ENCODE assay signal across 8 cellular contexts in the genomic region with DNA sequence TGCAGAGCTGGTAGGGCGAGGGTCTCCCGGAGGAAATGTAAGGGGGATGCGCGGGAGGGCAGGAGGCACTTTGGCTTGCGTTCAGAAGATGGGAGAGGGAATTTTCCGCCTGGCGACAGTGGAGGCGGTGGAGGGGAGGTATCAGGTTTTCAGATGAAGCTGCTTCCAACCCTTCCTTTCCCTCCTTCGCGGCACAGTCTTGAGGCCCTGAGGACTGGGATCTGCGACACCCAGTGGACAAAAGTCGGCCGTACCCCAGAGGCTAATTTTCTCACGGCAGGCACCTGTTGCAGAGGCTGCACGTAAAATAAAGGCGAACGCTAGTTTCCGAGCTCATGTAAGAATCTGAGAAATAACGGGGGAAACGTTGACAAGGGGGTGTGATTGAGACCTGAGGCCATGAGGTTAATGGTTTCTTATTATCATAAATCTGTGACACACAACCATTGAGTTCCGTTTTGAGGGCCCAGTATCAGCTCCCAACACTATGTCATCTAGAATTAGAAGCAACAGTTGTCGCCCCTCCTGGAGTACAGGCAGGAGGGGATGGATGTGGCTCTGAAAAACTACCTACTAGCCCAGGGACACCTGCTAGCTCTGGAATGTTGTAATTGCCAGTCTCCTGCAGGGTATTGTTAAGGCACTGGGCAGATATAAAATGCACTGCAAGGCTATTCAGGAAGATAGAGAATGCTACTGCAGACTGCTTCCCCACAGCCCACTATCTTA. TPM values are rescaled to one million over a fixed set of nuclear protein-coding genes. Genes with fewer than 3 reads are reported as not detected.
DNase-seq lines count a peak whose midpoint lies in the region; ATAC-seq and TF ChIP-seq lines count a peak whose summit lies in the region.

No MANE protein-coding gene starts in this region.

- DNase-seq in CD4-positive, alpha-beta T cell: peak in 9 of 10 experiments; percentile 34 to 53 (median 43)
- peak in 1 of 2 experiments; percentile 33 for DNase-seq in HL-60 (ENCODE audit: low read depth in 1 of 2, low spot score in 1 of 2)
- DNase-seq in activated T-helper 2 cell treated with anti-CD3 and anti-CD28 coated beads, Interferon-gamma antibody, Interleukin-2, Interleukin-4, amounts not matched to agents 10 μg/mL and 5 μg/mL and 100 μg/mL, durations not matched to agents 14 hours and 24 hours and 36 hours (ENCODE audit: low spot score): peak; percentile 26
- DNase-seq in foreskin fibroblast: peak; percentile 37 to 70
- DNase-seq in neural progenitor cell (ENCODE audit: low spot score): peak; percentile 80
- DNase-seq in tibial nerve (ENCODE audit: low spot score in 2 of 2): peak in 1 of 2 donors; percentile 12

- intact Hi-C loops in CD4-positive, alpha-beta T cell (cut with DNase I, micrococcal nuclease): loop anchor here in 1 of 2 experiments (1.0 to 5.0 kb wide), 2 partner anchors 15 to 44 kb away; partner anchors contain the start of gene SLC25A53
- intact Hi-C loops in activated T-helper 2 cell treated with anti-CD3 and anti-CD28 coated beads, Interferon-gamma antibody, Interleukin-2, Interleukin-4, amounts not matched to agents 10 μg/mL and 5 μg/mL and 100 μg/mL, durations not matched to agents 14 hours and 24 hours and 36 hours (cut with micrococcal nuclease): loop anchor here (2.0 kb wide), 1 partner anchor 15 kb away; no protein-coding TSS in a partner anchor

- CTCF ChIA-PET in CD4-positive, alpha-beta T cell (lab: Charles Lee): interaction anchor here (0.8 to 1.8 kb wide), 4 partner anchors 9 to 44 kb away, joined by 3 to 14 read pairs (median 4); partner anchors contain the start of gene SLC25A53

- no peak overlapping the region for H3K4me3 ChIP-seq in HL-60 (replicated peaks; ENCODE audit: insufficient read depth, low read length)
- peak overlapping the region; percentile 82 for H3K4me3 ChIP-seq in OCI-LY3 (ENCODE audit: low read length)
- H3K4me3 ChIP-seq in foreskin fibroblast (ENCODE audit: low read depth in 1 of 2, low read length in 2 of 2): peak overlapping the region; percentile 58 to 63
- peak overlapping the region; percentile 63 for H3K4me3 ChIP-seq in neural progenitor cell
- peak overlapping the region; percentile 39 to 71 (median 58) for H3K4me3 ChIP-seq in tibial nerve

- no peaks in the 10 kb centered on the region for H3K9me3 Mint-ChIP-seq in CD4-positive, alpha-beta T cell
- no peaks in the 10 kb centered on the region for H3K9me3 Mint-ChIP-seq in activated T-helper 2 cell treated with anti-CD3 and anti-CD28 coated beads, Interferon-gamma antibody, Interleukin-2, Interleukin-4, amounts not matched to agents 10 μg/mL and 5 μg/mL and 100 μg/mL, durations not matched to agents 14 hours and 24 hours and 36 hours
- H3K9me3 Mint-ChIP-seq in neural progenitor cell: no peaks in the 10 kb centered on the region

- no peaks in the 10 kb centered on the region for H3K27me3 ChIP-seq in CD4-positive, alpha-beta T cell (ENCODE audit: control insufficient read depth, insufficient read depth, low read length)
- H3K27me3 ChIP-seq in HL-60 (ENCODE audit: insufficient read depth, poor library complexity, severe bottlenecking) (peaks cover 13% of the 10 kb centered on the region), OCI-LY3 (ENCODE audit: low read depth, low read length) (no peaks in the 10 kb centered on the region), neural progenitor cell (no peaks in the 10 kb centered on the region), tibial nerve (peaks cover 0 to 11% of the 10 kb centered on the region in 2 donors)

- no peaks in the 10 kb centered on the region for H3K27me3 Mint-ChIP-seq in CD4-positive, alpha-beta T cell
- H3K27me3 Mint-ChIP-seq in activated T-helper 2 cell treated with anti-CD3 and anti-CD28 coated beads, Interferon-gamma antibody, Interleukin-2, Interleukin-4, amounts not matched to agents 10 μg/mL and 5 μg/mL and 100 μg/mL, durations not matched to agents 14 hours and 24 hours and 36 hours (ENCODE audit: low read depth): peaks cover 14% of the 10 kb centered on the region
- peaks cover 3% of the 10 kb centered on the region for H3K27me3 Mint-ChIP-seq in neural progenitor cell (ENCODE audit: insufficient read depth, low read depth)

- 0 out of 2 replicates have a peak overlapping the region, but pooled peaks have one; percentile 47 for H2AFZ ChIP-seq in OCI-LY3 (ENCODE audit: low read depth, low read length)
- peak overlapping the region; percentile 68 for H2AFZ ChIP-seq in neural progenitor cell (replicated peaks)

- H3K79me2 ChIP-seq in OCI-LY3 (ENCODE audit: low read length) (no peaks in the 10 kb centered on the region), neural progenitor cell (ENCODE audit: low read depth) (no peaks in the 10 kb centered on the region)

- peaks cover 29% of the 10 kb centered on the region for H3K4me1 ChIP-seq in OCI-LY3 (ENCODE audit: low read length)
- H3K4me1 ChIP-seq in neural progenitor cell: peaks cover 18% of the 10 kb centered on the region
- H3K4me1 ChIP-seq in tibial nerve: peaks cover 0 to 5% (median 0%) of the 10 kb centered on the region in 4 donors

- peak overlapping the region; percentile 92 for H3K4me3 Mint-ChIP-seq in CD4-positive, alpha-beta T cell
- H3K4me3 Mint-ChIP-seq in activated T-helper 2 cell treated with anti-CD3 and anti-CD28 coated beads, Interferon-gamma antibody, Interleukin-2, Interleukin-4, amounts not matched to agents 10 μg/mL and 5 μg/mL and 100 μg/mL, durations not matched to agents 14 hours and 24 hours and 36 hours (ENCODE audit: low read depth): peak overlapping the region; percentile 81
- peak overlapping the region; percentile 96 for H3K4me3 Mint-ChIP-seq in neural progenitor cell

- H3K36me3 ChIP-seq in OCI-LY3 (replicated peaks; ENCODE audit: low read depth, low read length) (no peaks in the 10 kb centered on the region), neural progenitor cell (no peaks in the 10 kb centered on the region), tibial nerve (no peaks in the 10 kb centered on the region)

- POLR2A ChIA-PET in CD4-positive, alpha-beta T cell (lab: Charles Lee): interaction anchor here (0.6 to 2.7 kb wide), 8 partner anchors 9 to 195 kb away, joined by 3 to 19 read pairs (median 4); partner anchors contain the start of gene SLC25A53

- no peaks in the 10 kb centered on the region for H3K36me3 Mint-ChIP-seq in CD4-positive, alpha-beta T cell (ENCODE audit: low read depth)
- H3K36me3 Mint-ChIP-seq in activated T-helper 2 cell treated with anti-CD3 and anti-CD28 coated beads, Interferon-gamma antibody, Interleukin-2, Interleukin-4, amounts not matched to agents 10 μg/mL and 5 μg/mL and 100 μg/mL, durations not matched to agents 14 hours and 24 hours and 36 hours (ENCODE audit: low read depth): no peaks in the 10 kb centered on the region
- peaks cover 6% of the 10 kb centered on the region for H3K36me3 Mint-ChIP-seq in neural progenitor cell

- no peaks in the 10 kb centered on the region for H4K20me1 ChIP-seq in OCI-LY3 (ENCODE audit: insufficient read depth, low read length)
- H4K20me1 ChIP-seq in neural progenitor cell (ENCODE audit: low read depth): peaks cover 8% of the 10 kb centered on the region

- peak overlapping the region; percentile 89 for H3K27ac Mint-ChIP-seq in CD4-positive, alpha-beta T cell
- no peak overlapping the region for H3K27ac Mint-ChIP-seq in activated T-helper 2 cell treated with anti-CD3 and anti-CD28 coated beads, Interferon-gamma antibody, Interleukin-2, Interleukin-4, amounts not matched to agents 10 μg/mL and 5 μg/mL and 100 μg/mL, durations not matched to agents 14 hours and 24 hours and 36 hours
- peak overlapping the region; percentile 97 for H3K27ac Mint-ChIP-seq in neural progenitor cell

- H3K4me2 ChIP-seq in OCI-LY3 (ENCODE audit: low read length): peak overlapping the region; percentile 98
- H3K4me2 ChIP-seq in neural progenitor cell: peak overlapping the region; percentile 82

- no peaks in the 10 kb centered on the region for H3K9me3 ChIP-seq in CD4-positive, alpha-beta T cell (ENCODE audit: control insufficient read depth, low read length)
- H3K9me3 ChIP-seq in OCI-LY3 (ENCODE audit: insufficient read depth, low read length) (no peaks in the 10 kb centered on the region), neural progenitor cell (ENCODE audit: low read depth) (no peaks in the 10 kb centered on the region), tibial nerve (no peaks in the 10 kb centered on the region)

- H3K4me1 Mint-ChIP-seq in CD4-positive, alpha-beta T cell (ENCODE audit: low read depth): peaks cover 37% of the 10 kb centered on the region
- H3K4me1 Mint-ChIP-seq in activated T-helper 2 cell treated with anti-CD3 and anti-CD28 coated beads, Interferon-gamma antibody, Interleukin-2, Interleukin-4, amounts not matched to agents 10 μg/mL and 5 μg/mL and 100 μg/mL, durations not matched to agents 14 hours and 24 hours and 36 hours (ENCODE audit: low read depth): peaks cover 24% of the 10 kb centered on the region
- H3K4me1 Mint-ChIP-seq in neural progenitor cell: peaks cover 72% of the 10 kb centered on the region

- ATAC-seq in CD4-positive, alpha-beta T cell (ENCODE audit: poor library complexity): peak; percentile 69
- peak; percentile 25 for ATAC-seq in GM19397 (IDR thresholded peaks at IDR 0.05; ENCODE audit: unreplicated experiment)

- TF ChIP-seq CTCF in CD4-positive, alpha-beta T cell (IDR thresholded peaks at IDR 0.05): peak; percentile 37
- TF ChIP-seq CTCF in HL-60 (IDR thresholded peaks at IDR 0.05; ENCODE audit: insufficient read depth, low read length): peak; percentile 5
- TF ChIP-seq CTCF in OCI-LY3 (IDR thresholded peaks at IDR 0.05; ENCODE audit: low read depth, low read length): peak; percentile 58
- peak; percentile 54 for TF ChIP-seq CTCF in foreskin fibroblast (IDR thresholded peaks at IDR 0.05; ENCODE audit: low read depth, low read length)
- peak; percentile 54 for TF ChIP-seq CTCF in neural progenitor cell (IDR thresholded peaks at IDR 0.05)
- peak; percentile 23 to 47 (median 32) for TF ChIP-seq CTCF in tibial nerve (IDR thresholded peaks at IDR 0.05)

- WGBS in tibial nerve, 2 donors: 7 to 40% methylated on average over 19 to 22 of the region's 22 CpGs

- TF ChIP-seq POLR2A in tibial nerve (IDR thresholded peaks at IDR 0.05): no peak

- no peak for TF ChIP-seq EP300 in tibial nerve (IDR thresholded peaks at IDR 0.05)

- peaks cover 22% of the 10 kb centered on the region for H3F3A ChIP-seq in neural progenitor cell (ENCODE audit: low read depth)

- H3K9ac ChIP-seq in OCI-LY3 (ENCODE audit: low read length) (peak overlapping the region; percentile 63; the same call in 1 of the 2 replicates), neural progenitor cell (no peak overlapping the region)

- no peak overlapping the region for H3K27ac ChIP-seq in CD4-positive, alpha-beta T cell (ENCODE audit: low read depth, low read length)
- H3K27ac ChIP-seq in HL-60 (replicated peaks) (no peak overlapping the region), OCI-LY3 (ENCODE audit: low read length) (no peak overlapping the region), neural progenitor cell (peak overlapping the region; percentile 67), tibial nerve (peak overlapping the region in 3 of 4 donors; percentile 76 to 87 (median 85))

RNA-seq across cellular contexts. Expression of gene ZCCHC18, which starts 1.1 kb away (rescaled TPM):
- 1 to 10 TPM; 2.9 to 3.8 TPM for total RNA-seq in CD4-positive, alpha-beta T cell
- 0.39 and 0.69 TPM in 2 replicates for total RNA-seq in activated T-helper 2 cell treated with anti-CD3 and anti-CD28 coated beads, Interferon-gamma antibody, Interleukin-2, Interleukin-4, amounts not matched to agents 10 μg/mL and 5 μg/mL and 100 μg/mL, durations not matched to agents 14 hours and 24 hours and 36 hours
- total RNA-seq in neural progenitor cell (ENCODE audit: low replicate concordance) (4.6 and 5.1 TPM in 2 replicates), tibial nerve (1 to 10 TPM; 1.3 to 3.3 (median 1.7) TPM)

RNA-seq across cellular contexts. Expression of gene TMSB15C, which starts 37.4 kb away (rescaled TPM):
- 1 to 10 TPM; 3.7 to 4.1 TPM for total RNA-seq in CD4-positive, alpha-beta T cell
- total RNA-seq in activated T-helper 2 cell treated with anti-CD3 and anti-CD28 coated beads, Interferon-gamma antibody, Interleukin-2, Interleukin-4, amounts not matched to agents 10 μg/mL and 5 μg/mL and 100 μg/mL, durations not matched to agents 14 hours and 24 hours and 36 hours: 3.3 and 4.7 TPM in 2 replicates
- total RNA-seq in neural progenitor cell (ENCODE audit: low replicate concordance) (18.8 and 20.6 TPM in 2 replicates), tibial nerve (1 to 10 TPM; 1.6 to 4.8 (median 1.9) TPM)

RNA-seq across cellular contexts. Expression of gene SLC25A53, which starts 43.4 kb away (rescaled TPM):
- 1 to 10 TPM; 5.1 TPM for total RNA-seq in CD4-positive, alpha-beta T cell
- 4.1 and 4.3 TPM in 2 replicates for total RNA-seq in activated T-helper 2 cell treated with anti-CD3 and anti-CD28 coated beads, Interferon-gamma antibody, Interleukin-2, Interleukin-4, amounts not matched to agents 10 μg/mL and 5 μg/mL and 100 μg/mL, durations not matched to agents 14 hours and 24 hours and 36 hours
- total RNA-seq in neural progenitor cell (ENCODE audit: low replicate concordance) (4.0 and 4.4 TPM in 2 replicates), tibial nerve (10 to 100 TPM in 2 of 4 donors, 1 to 10 TPM in 2; 2.2 to 26.1 (median 13.2) TPM)

RNA-seq across cellular contexts. Expression of gene FAM199X, which starts 52.9 kb away (rescaled TPM):
- 10 to 100 TPM; 16.4 to 17.1 TPM for total RNA-seq in CD4-positive, alpha-beta T cell
- total RNA-seq in activated T-helper 2 cell treated with anti-CD3 and anti-CD28 coated beads, Interferon-gamma antibody, Interleukin-2, Interleukin-4, amounts not matched to agents 10 μg/mL and 5 μg/mL and 100 μg/mL, durations not matched to agents 14 hours and 24 hours and 36 hours: 10.9 and 11.9 TPM in 2 replicates
- total RNA-seq in neural progenitor cell (ENCODE audit: low replicate concordance) (17.9 and 28.8 TPM in 2 replicates), tibial nerve (10 to 100 TPM; 21.6 to 44.4 (median 34.0) TPM)

Comparison
In these comparisons a context has a peak if more than half of its experiments do, and no peak if none do; other contexts are left out.
1. H3K27ac ChIP-seq: peak in neural progenitor cell (single experiment) and tibial nerve (3 of 4); none in CD4-positive, alpha-beta T cell (single experiment), HL-60 (single experiment) and OCI-LY3 (single experiment).
2. CTCF ChIP-seq: peak in every context shown above with its lines; median percentile 58 in OCI-LY3; 54 in foreskin fibroblast; 54 in neural progenitor cell; 37 in CD4-positive, alpha-beta T cell; 32 in tibial nerve; 5 in HL-60.
3. Peak in every context shown above with its lines, with median percentiles within 50 percentile points of each other: H3K4me3 Mint-ChIP-seq.